Comparison of ENCODE assay signal across 23 cellular contexts in the genomic region with DNA sequence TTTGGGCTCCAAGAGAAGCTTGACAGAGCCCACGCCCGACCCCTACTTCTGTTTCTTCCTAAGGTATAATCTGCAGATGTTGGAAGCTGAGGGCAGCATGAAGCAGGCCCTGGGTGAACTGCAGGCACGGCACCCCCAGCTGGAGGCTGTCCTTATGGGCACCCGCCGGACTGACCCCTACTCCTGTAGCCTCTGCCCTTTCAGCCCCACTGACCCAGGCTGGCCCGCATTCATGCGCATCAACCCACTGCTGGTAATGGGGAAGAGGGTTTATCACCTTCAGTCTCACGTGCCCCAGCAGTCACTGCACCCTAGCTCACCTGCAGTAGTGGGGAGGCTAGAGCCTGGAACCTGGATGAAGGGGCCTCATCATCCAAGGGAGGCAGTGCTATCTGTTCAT. TPM values are rescaled to one million over a fixed set of nuclear protein-coding genes. Genes with fewer than 3 reads are reported as not detected.
DNase-seq lines count a peak whose midpoint lies in the region; ATAC-seq, FAIRE-seq and TF ChIP-seq lines count a peak whose summit lies in the region.
"Had no signal": no experiment of that assay in that cellular context is flagged by ENCODE, and none has a peak within 500 bp of the region (broad histone marks: within the 10 kb centered on the region; RNA-seq: fewer than 3 reads in every experiment).

No MANE protein-coding gene starts in this region.

- no peaks in the 10 kb centered on the region for H3K27me3 Mint-ChIP-seq in neural crest cell (ENCODE audit: low read depth)
- H3K27me3 Mint-ChIP-seq: CD4-positive, alpha-beta memory T cell; IgD-negative memory B cell had no signal

- no peak overlapping the region for H3K18ac ChIP-seq in IMR-90 (ENCODE audit: low read depth, low read length)

- no peak overlapping the region for H3K27ac Mint-ChIP-seq in neural crest cell (ENCODE audit: unreplicated experiment)
- H3K27ac Mint-ChIP-seq: IgD-negative memory B cell had no signal

- H3K4me1 ChIP-seq in IMR-90 (ENCODE audit: control insufficient read depth, insufficient read depth, low read length): peaks cover 4% of the 10 kb centered on the region; the same call in 1 of the 2 replicates
- peaks cover 28 to 47% of the 10 kb centered on the region in 2 experiments for H3K4me1 ChIP-seq in K562 (replicated peaks in 1 of 2; ENCODE audit: control insufficient read depth in 2 of 2, insufficient read depth in 2 of 2, low read length in 2 of 2)
- H3K4me1 ChIP-seq: HAP-1 had no signal

- no peak for TF ChIP-seq POLR2A in IMR-90 (IDR thresholded peaks at IDR 0.05; ENCODE audit: low read depth, low read length)
- TF ChIP-seq POLR2A in K562 (conservative IDR thresholded peaks at IDR 0.05): no peak

- no peak overlapping the region for H3K4me2 ChIP-seq in IMR-90 (ENCODE audit: low read depth, low read length)
- no peak overlapping the region for H3K4me2 ChIP-seq in K562 (ENCODE audit: insufficient read depth, low read length)
- H3K4me2 ChIP-seq: BLaER1 had no signal

- peak overlapping the region; percentile 28 for H2AK9ac ChIP-seq in IMR-90 (replicated peaks; ENCODE audit: low read depth, low read length, poor library complexity)

- no peak overlapping the region for H3K4me3 ChIP-seq in IMR-90 (ENCODE audit: insufficient read depth, low read depth, low read length)
- H3K4me3 ChIP-seq in K562: no peak overlapping the region
- H3K4me3 ChIP-seq: BLaER1, HAP-1, MG63 had no signal

- H3K4me3 Mint-ChIP-seq in neural crest cell: peak overlapping the region; percentile 31
- H3K4me3 Mint-ChIP-seq: CD4-positive, alpha-beta memory T cell; IgD-negative memory B cell had no signal

- no peak overlapping the region for H3K56ac ChIP-seq in IMR-90 (ENCODE audit: extremely low read depth, insufficient read depth, low read length)

- peaks cover 41% of the 10 kb centered on the region for H3K79me2 ChIP-seq in K562 (ENCODE audit: control insufficient read depth, insufficient read depth, low read length)

- DNase-seq in IMR-90 (no peak), K562 (ENCODE audit: extremely low read depth in 1 of 4, low spot score in 3 of 4) (no peak), neural crest cell (ENCODE audit: low read depth, low spot score) (no peak), NCI-H69 (lab: John Stamatoyannopoulos, UW) (no peak), kidney tubule cell (ENCODE audit: low spot score) (no peak)
- no peak for DNase-seq in stimulated activated naive CD4-positive, alpha-beta T cell treated with Interleukin-2 at 50 U/mL for 16 hours (lab: John Stamatoyannopoulos, UW)
- DNase-seq: CD4-positive, alpha-beta memory T cell; DMS153; GDM1; Kasumi-1; MG63; NCI-H1048; NCI-H1436 treated with DMSO at 0.1 percent for 48 hours; NCI-H2029; NCI-H446; NCI-H526 treated with DMSO at 0.1 percent for 48 hours; SHP77 treated with DMSO at 0.1 percent for 48 hours had no signal

- no peak overlapping the region for H4K8ac ChIP-seq in IMR-90 (ENCODE audit: low read depth in 2 of 2, low read length in 2 of 2)

- H3K4me1 Mint-ChIP-seq in neural crest cell: peaks cover 9% of the 10 kb centered on the region

- intact Hi-C loops in IMR-90 (cut with micrococcal nuclease) (no loop called here), K562 (cut with micrococcal nuclease) (no loop called here)

- no peaks in the 10 kb centered on the region for H3K9me3 Mint-ChIP-seq in neural crest cell
- H3K9me3 Mint-ChIP-seq: IgD-negative memory B cell had no signal

- peaks cover 18 to 46% of the 10 kb centered on the region in 2 experiments for H3K79me1 ChIP-seq in IMR-90 (ENCODE audit: low read depth in 1 of 2, low read length in 2 of 2)

- in situ Hi-C loops in IMR-90 (cut with MboI; ENCODE audit: low sequenced_read_pairs): no loop called here
- in situ Hi-C loops in K562 (cut with MboI): no loop called here

- H2AK5ac ChIP-seq in IMR-90 (ENCODE audit: low read depth, low read length): no peak overlapping the region

- H3K27me3 ChIP-seq in IMR-90 (ENCODE audit: control insufficient read depth, insufficient read depth, low read length): no peaks in the 10 kb centered on the region
- no peaks in the 10 kb centered on the region for H3K27me3 ChIP-seq in K562 (ENCODE audit: control insufficient read depth in 2 of 2, insufficient read depth in 2 of 2, low read length in 2 of 2)
- H3K27me3 ChIP-seq: BLaER1, MG63 had no signal

- no peak overlapping the region for H2BK15ac ChIP-seq in IMR-90 (ENCODE audit: low read depth, low read length)

- TF ChIP-seq CTCF in IMR-90 (conservative IDR thresholded peaks at IDR 0.05; ENCODE audit: low read depth, low read length) (no peak), K562 (IDR thresholded peaks at IDR 0.05 in 2 of 3, conservative IDR thresholded peaks at IDR 0.05 in 1 of 3; ENCODE audit: insufficient read depth in 2 of 3, low read depth in 1 of 3, low read length in 3 of 3) (no peak), neural crest cell (conservative IDR thresholded peaks at IDR 0.05) (no peak)

- H2BK120ac ChIP-seq in IMR-90 (ENCODE audit: low read depth, low read length): no peak overlapping the region

- no peak for TF ChIP-seq RAD21 in IMR-90 (IDR thresholded peaks at IDR 0.05; ENCODE audit: low read length)
- no peak for TF ChIP-seq RAD21 in K562 (CRISPR knock-in tag; conservative IDR thresholded peaks at IDR 0.05 in 1 of 2, IDR thresholded peaks at IDR 0.05 in 1 of 2)

- POLR2A ChIA-PET in IMR-90 (lab: Charles Lee; ENCODE audit: unreplicated experiment) (no interaction called here), K562 (lab: Yijun Ruan, JAX) (interaction anchor here (0.7 to 2.8 kb wide), 3 partner anchors 9 to 14 kb away, joined by 4 to 21 read pairs (median 4); no protein-coding TSS in a partner anchor)

- H3K9ac ChIP-seq in IMR-90 (ENCODE audit: low read depth, low read length) (no peak overlapping the region), K562 (ENCODE audit: insufficient read depth in 1 of 2, low read depth in 2 of 2, low read length in 2 of 2) (peak overlapping the region in 1 of 2 experiments; percentile 59; a peak in 1 of 4 replicates)

- H2BK5ac ChIP-seq in IMR-90 (ENCODE audit: low read depth, low read length, poor library complexity, severe bottlenecking): no peak overlapping the region

- CTCF ChIA-PET in IMR-90 (lab: Yijun Ruan, JAX) (no interaction called here), K562 (lab: Yijun Ruan, JAX; ENCODE audit: low intra/inter-chr PET ratio) (no interaction called here)

- ATAC-seq in IMR-90 (ENCODE audit: low read depth) (no peak), K562 (no peak)

- H3K36me3 ChIP-seq in IMR-90 (ENCODE audit: control insufficient read depth, insufficient read depth, low read length) (peaks cover 28% of the 10 kb centered on the region), K562 (ENCODE audit: control insufficient read depth, insufficient read depth, low read length) (peaks cover 58% of the 10 kb centered on the region)

- H3K36me3 Mint-ChIP-seq in neural crest cell (ENCODE audit: low read depth): peaks cover 7% of the 10 kb centered on the region

- no peak overlapping the region for H3K23ac ChIP-seq in IMR-90 (ENCODE audit: low read depth, low read length)

- FAIRE-seq in K562 (lab: Jason Lieb, UNC): no peak
- FAIRE-seq: RCC 7860 had no signal

- dilution Hi-C loops in IMR-90 (cut with HindIII; ENCODE audit: low sequenced_read_pairs, unreplicated experiment): no loop called here

- H3K14ac ChIP-seq in IMR-90 (replicated peaks; ENCODE audit: low read depth, low read length): no peak overlapping the region

- BruUV-seq in IMR-90 (replicated peaks; lab: Mats Ljungman, UMichigan) (no TSS peak), K562 (replicated peaks; lab: Mats Ljungman, UMichigan) (no TSS peak)

- H2BK20ac ChIP-seq in IMR-90 (ENCODE audit: low read depth, low read length): no peak overlapping the region

- H3K9me3 ChIP-seq in IMR-90 (ENCODE audit: control insufficient read depth, insufficient read depth, low read length): no peaks in the 10 kb centered on the region
- H3K9me3 ChIP-seq in K562 (replicated peaks; ENCODE audit: control insufficient read depth, insufficient read depth, low read depth, low read length): no peaks in the 10 kb centered on the region
- H3K9me3 ChIP-seq: BLaER1, HAP-1, MG63 had no signal

- WGBS in IMR-90 (ENCODE audit: extremely low coverage in 2 of 2, insufficient read length in 1 of 2), 2 experiments: no CpG with 5 or more reads among the region's 8 CpGs
- WGBS in K562 (ENCODE audit: insufficient coverage, low coverage, missing lambda C conversion rate): 94% methylated on average over 8 of the region's 8 CpGs

- no peak overlapping the region for H3K4ac ChIP-seq in IMR-90 (ENCODE audit: low read depth, low read length)

- TF ChIP-seq EP300 in K562 (IDR thresholded peaks at IDR 0.05; ENCODE audit: low read length): no peak

- H3K27ac ChIP-seq in IMR-90 (ENCODE audit: insufficient read depth, low read length) (no peak overlapping the region), K562 (ENCODE audit: extremely low read depth, low read depth, low read length) (no peak overlapping the region; the same call in 2 of the 3 replicates)
- H3K27ac ChIP-seq: BLaER1, HL-60 had no signal

- H4K91ac ChIP-seq in IMR-90 (ENCODE audit: insufficient read depth, low read depth, low read length): no peak overlapping the region

- no peak overlapping the region for H4K5ac ChIP-seq in IMR-90 (ENCODE audit: low read depth, low read length)

- H4K20me1 ChIP-seq in IMR-90 (ENCODE audit: insufficient read depth, low read length): peaks cover 12% of the 10 kb centered on the region; the same call in 1 of the 2 replicates
- no peaks in the 10 kb centered on the region; the same call in 1 of the 2 replicates for H4K20me1 ChIP-seq in K562 (replicated peaks; ENCODE audit: control insufficient read depth, insufficient read depth, low read length)

- H3K9me1 ChIP-seq in IMR-90 (ENCODE audit: insufficient read depth, low read length): peaks cover 10% of the 10 kb centered on the region
- peaks cover 6% of the 10 kb centered on the region for H3K9me1 ChIP-seq in K562 (ENCODE audit: control insufficient read depth, insufficient read depth, low read length)

- peak overlapping the region; percentile 58 for H2AFZ ChIP-seq in IMR-90 (replicated peaks; ENCODE audit: low read length, poor library complexity)
- H2AFZ ChIP-seq in K562 (ENCODE audit: low read depth, low read length): no peak overlapping the region

RNA-seq across cellular contexts. Expression of a gene that starts 3.1 kb away (rescaled TPM):
- not detected in 2 replicates for total RNA-seq in IMR-90 (2012; rRNA removed)
- polyA plus RNA-seq in IMR-90 (2012; rRNA removed): not detected in 2 replicates
- polyA plus RNA-seq in IMR-90 (2012; cell fraction: cytosol; rRNA removed): not detected in 2 replicates
- polyA plus RNA-seq in IMR-90 (2012; cell fraction: nucleus; rRNA removed; ENCODE audit: low replicate concordance): not detected in 2 replicates
- 4.5 and 15.4 TPM in 2 replicates for total RNA-seq in K562 (2011; cell fraction: chromatin; rRNA removed; ENCODE audit: low replicate concordance)
- 2.9 and 8.3 TPM in 2 replicates for total RNA-seq in K562 (2011; cell fraction: nucleolus; rRNA removed)
- total RNA-seq in K562 (2011; cell fraction: nucleoplasm; rRNA removed): 7.6 and 10.0 TPM in 2 replicates
- total RNA-seq in K562 (2014; rRNA removed): 0.24 and 0.86 TPM in 2 replicates
- total RNA-seq in K562 (2014; rRNA removed; fragmentation: Illumina TruSeq; extraction: Trizol): 0.47 TPM in 1 of 2 replicates, not detected in the other
- total RNA-seq in K562 (2015; rRNA removed; fragmentation: Illumina TruSeq; extraction: Trizol): 0.45 and 0.87 TPM in 2 replicates
- total RNA-seq in K562 (2021): 0.56 TPM in 1 of 2 replicates, not detected in the other
- polyA plus RNA-seq in K562 (2011; rRNA removed): not detected in 2 replicates
- polyA plus RNA-seq in K562 (2011; cell fraction: cytosol; rRNA removed): not detected in 2 replicates
- 1.0 and 1.1 TPM in 2 replicates for polyA plus RNA-seq in K562 (2011; cell fraction: nucleus; rRNA removed)
- 0.17 and 0.59 TPM in 2 replicates for polyA plus RNA-seq in K562 (2012)
- not detected in 2 replicates for polyA plus RNA-seq in K562 (2014; fragmentation: Illumina TruSeq; extraction: Trizol)
- not detected for polyA plus RNA-seq in K562 (2014; fragmentation: Nextera tagmentation; extraction: Ambion mirVana)
- polyA plus RNA-seq in K562 (2014; rRNA removed): 0.23 and 0.35 TPM in 2 replicates
- polyA minus RNA-seq in K562 (2011; rRNA and poly(A)+ RNA removed): 1.4 and 3.2 TPM in 2 replicates
- not detected in 2 replicates for polyA minus RNA-seq in K562 (2011; cell fraction: cytosol; rRNA and poly(A)+ RNA removed)
- 1.1 and 3.6 TPM in 2 replicates for polyA minus RNA-seq in K562 (2011; cell fraction: nucleus; rRNA and poly(A)+ RNA removed)
- 1.9 and 2.5 TPM in 2 replicates for total RNA-seq in neural crest cell
- total RNA-seq: Daoy had no signal
- polyA plus RNA-seq: CD4-positive, alpha-beta memory T cell; IgD-negative memory B cell had no signal

RNA-seq across cellular contexts. Expression of a gene that starts 7.1 kb away (rescaled TPM):
- total RNA-seq in IMR-90 (2012; rRNA removed) (19.7 and 26.3 TPM in 2 replicates), K562 (2014; rRNA removed) (67.0 and 87.6 TPM in 2 replicates), K562 (2014; rRNA removed; fragmentation: Illumina TruSeq; extraction: Trizol) (41.3 and 56.1 TPM in 2 replicates), K562 (2015; rRNA removed; fragmentation: Illumina TruSeq; extraction: Trizol) (65.8 and 68.6 TPM in 2 replicates), K562 (2021) (74.4 and 79.8 TPM in 2 replicates), neural crest cell (76.3 and 81.9 TPM in 2 replicates)
- polyA plus RNA-seq in IMR-90 (2012; rRNA removed) (37.3 and 39.9 TPM in 2 replicates), K562 (2011; rRNA removed) (61.2 and 75.6 TPM in 2 replicates), K562 (2014; fragmentation: Illumina TruSeq; extraction: Trizol) (78.8 and 82.3 TPM in 2 replicates), K562 (2014; fragmentation: Nextera tagmentation; extraction: Ambion mirVana) (10 to 100 TPM; 24.9 to 46.7 TPM), K562 (2014; rRNA removed) (85.8 and 98.9 TPM in 2 replicates)
- 25.2 and 28.5 TPM in 2 replicates for polyA plus RNA-seq in IMR-90 (2012; cell fraction: cytosol; rRNA removed)
- polyA plus RNA-seq in IMR-90 (2012; cell fraction: nucleus; rRNA removed; ENCODE audit: low replicate concordance): 46.1 and 80.6 TPM in 2 replicates
- 46.3 and 135 TPM in 2 replicates for total RNA-seq in K562 (2011; cell fraction: chromatin; rRNA removed; ENCODE audit: low replicate concordance)
- total RNA-seq in K562 (2011; cell fraction: nucleolus; rRNA removed): 130 and 141 TPM in 2 replicates
- 76.0 and 76.6 TPM in 2 replicates for total RNA-seq in K562 (2011; cell fraction: nucleoplasm; rRNA removed)
- 82.9 and 126 TPM in 2 replicates for polyA plus RNA-seq in K562 (2011; cell fraction: cytosol; rRNA removed)
- polyA plus RNA-seq in K562 (2011; cell fraction: nucleus; rRNA removed): 209 and 292 TPM in 2 replicates
- 54.0 and 57.9 TPM in 2 replicates for polyA plus RNA-seq in K562 (2012)
- polyA minus RNA-seq in K562 (2011; rRNA and poly(A)+ RNA removed): 50.8 and 69.7 TPM in 2 replicates
- polyA minus RNA-seq in K562 (2011; cell fraction: cytosol; rRNA and poly(A)+ RNA removed): 40.4 and 52.6 TPM in 2 replicates
- 49.7 and 53.7 TPM in 2 replicates for polyA minus RNA-seq in K562 (2011; cell fraction: nucleus; rRNA and poly(A)+ RNA removed)

RNA-seq across cellular contexts. Expression of a gene that starts 12.3 kb away (rescaled TPM):
- total RNA-seq in IMR-90 (2012; rRNA removed) (7.2 and 7.7 TPM in 2 replicates), K562 (2014; rRNA removed) (31.3 and 40.6 TPM in 2 replicates), K562 (2014; rRNA removed; fragmentation: Illumina TruSeq; extraction: Trizol) (6.7 and 6.9 TPM in 2 replicates), K562 (2015; rRNA removed; fragmentation: Illumina TruSeq; extraction: Trizol) (21.9 and 23.3 TPM in 2 replicates), K562 (2021) (46.5 and 48.2 TPM in 2 replicates), neural crest cell (5.9 and 6.9 TPM in 2 replicates)
- polyA plus RNA-seq in IMR-90 (2012; rRNA removed) (17.4 and 22.4 TPM in 2 replicates), K562 (2011; rRNA removed) (15.2 and 22.8 TPM in 2 replicates), K562 (2014; fragmentation: Illumina TruSeq; extraction: Trizol) (13.5 and 25.7 TPM in 2 replicates), K562 (2014; fragmentation: Nextera tagmentation; extraction: Ambion mirVana) (under 1 TPM; 0.04 to 0.08 TPM), K562 (2014; rRNA removed) (23.2 and 28.7 TPM in 2 replicates)
- polyA plus RNA-seq in IMR-90 (2012; cell fraction: cytosol; rRNA removed): 12.4 and 18.5 TPM in 2 replicates
- 50.2 and 97.9 TPM in 2 replicates for polyA plus RNA-seq in IMR-90 (2012; cell fraction: nucleus; rRNA removed; ENCODE audit: low replicate concordance)
- 24.5 and 77.3 TPM in 2 replicates for total RNA-seq in K562 (2011; cell fraction: chromatin; rRNA removed; ENCODE audit: low replicate concordance)
- total RNA-seq in K562 (2011; cell fraction: nucleolus; rRNA removed): 49.9 and 53.4 TPM in 2 replicates
- total RNA-seq in K562 (2011; cell fraction: nucleoplasm; rRNA removed): 27.5 and 32.6 TPM in 2 replicates
- polyA plus RNA-seq in K562 (2011; cell fraction: cytosol; rRNA removed): 27.8 and 66.6 TPM in 2 replicates
- polyA plus RNA-seq in K562 (2011; cell fraction: nucleus; rRNA removed): 47.1 and 101 TPM in 2 replicates
- polyA plus RNA-seq in K562 (2012): 26.0 and 38.2 TPM in 2 replicates
- polyA minus RNA-seq in K562 (2011; rRNA and poly(A)+ RNA removed): 7.6 and 11.9 TPM in 2 replicates
- 23.4 and 28.6 TPM in 2 replicates for polyA minus RNA-seq in K562 (2011; cell fraction: cytosol; rRNA and poly(A)+ RNA removed)
- polyA minus RNA-seq in K562 (2011; cell fraction: nucleus; rRNA and poly(A)+ RNA removed): 19.5 and 20.4 TPM in 2 replicates

RNA-seq across cellular contexts. Expression of a gene that starts 15.8 kb away (rescaled TPM):
- total RNA-seq in IMR-90 (2012; rRNA removed) (129 and 140 TPM in 2 replicates), K562 (2014; rRNA removed) (215 and 262 TPM in 2 replicates), K562 (2014; rRNA removed; fragmentation: Illumina TruSeq; extraction: Trizol) (364 and 410 TPM in 2 replicates), K562 (2015; rRNA removed; fragmentation: Illumina TruSeq; extraction: Trizol) (269 and 292 TPM in 2 replicates), K562 (2021) (256 and 270 TPM in 2 replicates), neural crest cell (211 and 217 TPM in 2 replicates)
- polyA plus RNA-seq in IMR-90 (2012; rRNA removed) (195 and 272 TPM in 2 replicates), K562 (2011; rRNA removed) (754 and 835 TPM in 2 replicates), K562 (2014; fragmentation: Illumina TruSeq; extraction: Trizol) (611 and 624 TPM in 2 replicates), K562 (2014; fragmentation: Nextera tagmentation; extraction: Ambion mirVana) (1,000 to 10,000 TPM; 1,039 to 1,103 TPM), K562 (2014; rRNA removed) (460 and 477 TPM in 2 replicates)
- polyA plus RNA-seq in IMR-90 (2012; cell fraction: cytosol; rRNA removed): 48.5 and 174 TPM in 2 replicates
- 12.1 and 45.9 TPM in 2 replicates for polyA plus RNA-seq in IMR-90 (2012; cell fraction: nucleus; rRNA removed; ENCODE audit: low replicate concordance)
- 61.9 and 74.9 TPM in 2 replicates for total RNA-seq in K562 (2011; cell fraction: chromatin; rRNA removed; ENCODE audit: low replicate concordance)
- total RNA-seq in K562 (2011; cell fraction: nucleolus; rRNA removed): 70.0 and 71.3 TPM in 2 replicates
- total RNA-seq in K562 (2011; cell fraction: nucleoplasm; rRNA removed): 120 and 182 TPM in 2 replicates
- polyA plus RNA-seq in K562 (2011; cell fraction: cytosol; rRNA removed): 831 and 1,136 TPM in 2 replicates
- polyA plus RNA-seq in K562 (2011; cell fraction: nucleus; rRNA removed): 223 and 387 TPM in 2 replicates
- polyA plus RNA-seq in K562 (2012): 544 and 581 TPM in 2 replicates
- polyA minus RNA-seq in K562 (2011; rRNA and poly(A)+ RNA removed): 383 and 393 TPM in 2 replicates
- polyA minus RNA-seq in K562 (2011; cell fraction: cytosol; rRNA and poly(A)+ RNA removed): 80.9 and 85.6 TPM in 2 replicates
- 24.2 and 63.2 TPM in 2 replicates for polyA minus RNA-seq in K562 (2011; cell fraction: nucleus; rRNA and poly(A)+ RNA removed)

RNA-seq across cellular contexts. Expression of a gene that starts 19.7 kb away (rescaled TPM):
- total RNA-seq in IMR-90 (2012; rRNA removed) (291 and 355 TPM in 2 replicates), K562 (2014; rRNA removed) (51.9 and 57.2 TPM in 2 replicates), K562 (2014; rRNA removed; fragmentation: Illumina TruSeq; extraction: Trizol) (34.1 and 35.4 TPM in 2 replicates), K562 (2015; rRNA removed; fragmentation: Illumina TruSeq; extraction: Trizol) (34.4 and 35.9 TPM in 2 replicates), K562 (2021) (66.4 and 68.4 TPM in 2 replicates), neural crest cell (90.3 and 92.9 TPM in 2 replicates)
- polyA plus RNA-seq in IMR-90 (2012; rRNA removed) (337 and 352 TPM in 2 replicates), K562 (2011; rRNA removed) (64.8 and 81.2 TPM in 2 replicates), K562 (2014; fragmentation: Illumina TruSeq; extraction: Trizol) (93.7 and 113 TPM in 2 replicates), K562 (2014; fragmentation: Nextera tagmentation; extraction: Ambion mirVana) (1 to 10 TPM; 4.1 to 5.4 TPM), K562 (2014; rRNA removed) (57.7 and 58.0 TPM in 2 replicates)
- 216 and 285 TPM in 2 replicates for polyA plus RNA-seq in IMR-90 (2012; cell fraction: cytosol; rRNA removed)
- polyA plus RNA-seq in IMR-90 (2012; cell fraction: nucleus; rRNA removed; ENCODE audit: low replicate concordance): 1,266 and 1,683 TPM in 2 replicates
- 85.7 and 174 TPM in 2 replicates for total RNA-seq in K562 (2011; cell fraction: chromatin; rRNA removed; ENCODE audit: low replicate concordance)
- 69.6 and 76.4 TPM in 2 replicates for total RNA-seq in K562 (2011; cell fraction: nucleolus; rRNA removed)
- total RNA-seq in K562 (2011; cell fraction: nucleoplasm; rRNA removed): 94.4 and 106 TPM in 2 replicates
- 63.5 and 90.8 TPM in 2 replicates for polyA plus RNA-seq in K562 (2011; cell fraction: cytosol; rRNA removed)
- 143 and 200 TPM in 2 replicates for polyA plus RNA-seq in K562 (2011; cell fraction: nucleus; rRNA removed)
- 57.8 and 71.5 TPM in 2 replicates for polyA plus RNA-seq in K562 (2012)
- polyA minus RNA-seq in K562 (2011; rRNA and poly(A)+ RNA removed): 45.0 and 49.1 TPM in 2 replicates
- polyA minus RNA-seq in K562 (2011; cell fraction: cytosol; rRNA and poly(A)+ RNA removed): 30.6 and 37.4 TPM in 2 replicates
- 22.3 and 27.7 TPM in 2 replicates for polyA minus RNA-seq in K562 (2011; cell fraction: nucleus; rRNA and poly(A)+ RNA removed)
